Comparison of ENCODE assay signal across 11 cellular contexts in the genomic region with DNA sequence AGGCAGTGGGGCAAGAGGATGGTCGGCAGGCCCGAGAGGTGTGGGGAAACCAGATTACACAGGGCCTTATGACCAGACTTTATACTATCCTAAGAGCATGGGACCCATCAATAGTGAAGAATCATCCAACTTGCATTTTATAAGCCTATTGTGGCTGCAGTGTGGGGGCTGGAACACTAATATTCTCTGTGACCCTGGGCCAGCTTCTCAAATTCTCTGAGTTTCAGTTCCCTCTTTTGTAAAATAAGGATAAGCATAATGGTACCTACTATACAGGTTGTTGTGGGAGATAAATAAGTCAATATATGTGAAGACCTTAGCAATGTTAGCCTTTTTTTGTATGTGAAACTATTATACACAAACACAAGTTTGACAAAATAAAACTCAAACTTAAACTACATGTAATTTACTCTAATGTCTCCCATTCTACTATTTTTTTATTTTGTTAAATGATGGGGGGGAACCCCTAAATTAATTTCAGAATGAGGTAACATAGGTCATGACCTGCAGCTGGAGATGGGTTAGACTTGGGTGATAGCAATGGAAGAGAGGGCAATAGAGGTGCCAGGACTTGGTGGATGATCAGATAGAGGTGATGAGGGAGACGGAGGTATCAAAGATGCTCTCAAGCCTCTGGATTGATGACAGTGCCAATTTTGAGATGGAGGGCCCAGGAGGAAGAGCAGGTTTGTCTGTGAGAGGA. TPM values are rescaled to one million over a fixed set of nuclear protein-coding genes. Genes with fewer than 3 reads are reported as not detected.
A peak's percentile ranks its signal among the peaks of the same experiment; 100 is the strongest.
DNase-seq lines count a peak whose midpoint lies in the region; ATAC-seq and TF ChIP-seq lines count a peak whose summit lies in the region.
"Had no signal": no experiment of that assay in that cellular context is flagged by ENCODE, and none has a peak within 500 bp of the region (broad histone marks: within the 10 kb centered on the region; RNA-seq: fewer than 3 reads in every experiment).

No MANE protein-coding gene starts in this region.

- peak; percentile 67 for ATAC-seq in GM18519 (IDR thresholded peaks at IDR 0.05; ENCODE audit: low FRiP score, unreplicated experiment)
- peak; percentile 41 for ATAC-seq in GM19468 (IDR thresholded peaks at IDR 0.05; ENCODE audit: extremely low read depth, unreplicated experiment)
- ATAC-seq in HG02970 (IDR thresholded peaks at IDR 0.05; ENCODE audit: low FRiP score, unreplicated experiment) = peak; percentile 55
- ATAC-seq in activated CD4-positive, CD25-positive, alpha-beta regulatory T cell treated with anti-CD3 and anti-CD28 coated beads, Interleukin-2, amount 50 U/mL, for 24 hours = no peak

- no peak overlapping the region for H2AFZ ChIP-seq in osteoblast (ENCODE audit: low read length)

- H3K79me2 ChIP-seq in osteoblast (ENCODE audit: insufficient read depth, low read length) = no peaks in the 10 kb centered on the region

- no peaks in the 10 kb centered on the region for H3K4me1 ChIP-seq in osteoblast (ENCODE audit: insufficient read depth, low read length)
- H3K4me1 ChIP-seq: sigmoid colon had no signal

- no peak overlapping the region for H3K4me3 ChIP-seq in osteoblast (ENCODE audit: insufficient read depth, low read length)
- H3K4me3 ChIP-seq: sigmoid colon had no signal

- H3K27me3 ChIP-seq in osteoblast (ENCODE audit: insufficient read depth, low read length) = no peaks in the 10 kb centered on the region
- H3K27me3 ChIP-seq: sigmoid colon had no signal

- no peaks in the 10 kb centered on the region for H3K9me3 ChIP-seq in osteoblast (ENCODE audit: low read depth, low read length)
- H3K9me3 ChIP-seq: sigmoid colon had no signal

- H3K27ac ChIP-seq in osteoblast (ENCODE audit: low read depth, low read length) = no peak overlapping the region
- H3K27ac ChIP-seq: sigmoid colon had no signal

- no peaks in the 10 kb centered on the region for H3K36me3 ChIP-seq in osteoblast (ENCODE audit: insufficient read depth, low read length)
- H3K36me3 ChIP-seq: sigmoid colon had no signal

- H4K20me1 ChIP-seq in osteoblast (ENCODE audit: insufficient read depth, low read length) = peaks cover 4% of the 10 kb centered on the region

- TF ChIP-seq CTCF in osteoblast (IDR thresholded peaks at IDR 0.05; ENCODE audit: extremely low read depth, low read depth, low read length) = no peak

- DNase-seq in MV-4-11 (lab: John Stamatoyannopoulos, UW) (peak; percentile 58), DMS79 (lab: John Stamatoyannopoulos, UW) (no peak), osteoblast (ENCODE audit: insufficient read length, low spot score, missing footprints) (no peak), SW 1271 (lab: John Stamatoyannopoulos, UW) (no peak)
- DNase-seq: activated CD8-positive, alpha-beta T cell treated with anti-CD3 and anti-CD28 coated beads for 36 hours; CD4-positive, alpha-beta T cell; sigmoid colon had no signal

- H3K4me2 ChIP-seq in osteoblast (ENCODE audit: insufficient read depth, low read length) = no peak overlapping the region

RNA-seq across cellular contexts. Expression of a gene that starts 30.1 kb away (rescaled TPM):
- 14.4 and 15.6 TPM in 2 replicates for total RNA-seq in osteoblast

Comparison
In these comparisons a context has a peak if more than half of its experiments do, and no peak if none do; other contexts are left out.
1. ATAC-seq: peak in GM18519 (single experiment), GM19468 (single experiment) and HG02970 (single experiment); none in activated CD4-positive, CD25-positive, alpha-beta regulatory T cell treated with anti-CD3 and anti-CD28 coated beads, Interleukin-2, amount 50 U/mL, for 24 hours (0 of 2).